ENCODE assay signal across 7 cellular contexts in the genomic region with DNA sequence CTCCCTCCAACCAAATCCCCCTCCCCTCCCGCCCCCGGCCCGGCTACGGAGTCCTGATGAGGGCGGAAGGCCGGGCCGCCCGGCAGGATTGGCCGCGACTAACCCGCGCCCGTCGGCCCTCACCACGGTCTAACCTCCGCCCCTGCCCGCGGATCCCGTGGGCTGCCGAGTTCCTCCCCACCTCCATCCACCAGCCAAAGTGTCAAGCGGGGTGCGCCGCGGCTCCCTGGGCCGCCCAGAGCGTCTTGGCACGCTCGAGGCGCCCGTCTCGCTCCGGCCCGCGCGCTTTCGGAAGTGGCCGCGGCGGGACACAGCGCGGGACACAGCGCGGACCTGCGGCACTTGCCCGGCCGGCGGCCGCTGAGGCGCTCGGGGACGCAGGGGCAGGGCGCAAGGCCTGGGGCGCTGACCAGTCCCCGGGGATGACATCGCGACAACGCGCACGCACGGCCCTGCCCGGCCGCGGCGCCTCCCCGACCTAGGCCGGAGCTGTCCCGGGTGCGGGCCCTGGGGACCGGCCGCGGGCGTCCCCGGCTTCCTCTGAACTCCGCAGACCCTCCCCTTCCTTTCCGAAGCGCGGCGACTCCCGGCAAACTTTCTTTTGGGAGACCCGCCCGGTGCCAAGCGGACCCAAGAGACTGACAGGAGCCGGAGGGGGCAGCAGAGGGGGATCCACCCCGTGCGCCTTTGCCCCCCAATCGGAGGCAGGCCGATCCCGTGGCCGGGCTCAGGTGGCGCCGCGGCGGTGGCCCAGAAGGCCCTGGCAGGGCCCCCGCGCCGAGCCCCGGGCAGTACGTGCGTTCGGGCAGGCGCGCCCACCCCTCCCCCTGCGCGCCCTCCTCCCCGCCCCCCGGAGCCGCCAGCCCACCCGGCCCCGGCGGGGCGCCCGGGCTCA.
A peak's percentile ranks its signal among the peaks of the same experiment; 100 is the strongest.
DNase-seq lines count a peak whose midpoint lies in the region; ATAC-seq and TF ChIP-seq lines count a peak whose summit lies in the region.

No MANE protein-coding gene starts in this region.

- H3K9ac ChIP-seq in MM.1S (ENCODE audit: low read length), result peak overlapping the region; percentile 68

- H3F3A ChIP-seq in MM.1S (ENCODE audit: insufficient read depth, low read length), result no peaks in the 10 kb centered on the region

- H3K36me3 ChIP-seq in MM.1S (replicated peaks; ENCODE audit: insufficient read depth, low read length), result no peaks in the 10 kb centered on the region

- H3K4me3 ChIP-seq in MM.1S (ENCODE audit: low read length), result peak overlapping the region; percentile 77

- peak overlapping the region; percentile 75; the same call in 1 of the 2 replicates for H3K4me2 ChIP-seq in MM.1S (ENCODE audit: low read depth, low read length)

- H3K4me3 Mint-ChIP-seq in glutamatergic neuron (ENCODE audit: unreplicated experiment), result peak overlapping the region; percentile 38

- H4K20me1 ChIP-seq in MM.1S (ENCODE audit: insufficient read depth, low read length), result no peaks in the 10 kb centered on the region

- H3K36me3 Mint-ChIP-seq in glutamatergic neuron (ENCODE audit: unreplicated experiment), result no peaks in the 10 kb centered on the region

- ATAC-seq in GM18502 (IDR thresholded peaks at IDR 0.05; ENCODE audit: poor library complexity, unreplicated experiment) (peak; percentile 35), omental fat pad (ENCODE audit: low FRiP score) (peak; percentile 50)

- no peaks in the 10 kb centered on the region for H3K9me2 ChIP-seq in MM.1S (replicated peaks; ENCODE audit: insufficient read depth, low read length)

- TF ChIP-seq CTCF in MM.1S (IDR thresholded peaks at IDR 0.05; ENCODE audit: low read length) (no peak), glutamatergic neuron (IDR thresholded peaks at IDR 0.05; ENCODE audit: partially characterized antibody, unreplicated experiment) (no peak), omental fat pad (IDR thresholded peaks at IDR 0.05) (no peak)

- peaks cover 41% of the 10 kb centered on the region for H3K79me2 ChIP-seq in MM.1S (ENCODE audit: low read length)

- H3K27ac ChIP-seq in MM.1S (ENCODE audit: low read length), result peak overlapping the region; percentile 46; the same call in 1 of the 2 replicates

- peak overlapping the region; percentile 63 for H2AFZ ChIP-seq in MM.1S (ENCODE audit: low read length)

- no peaks in the 10 kb centered on the region for H3K27me3 ChIP-seq in MM.1S (replicated peaks; ENCODE audit: insufficient read depth, low read length)

- peaks cover 4% of the 10 kb centered on the region for H3K9me3 Mint-ChIP-seq in glutamatergic neuron (ENCODE audit: unreplicated experiment)

- DNase-seq in HCEC 1CT (peak; percentile 53), MM.1S (peak; percentile 43), glutamatergic neuron (peak; percentile 50), omental fat pad (ENCODE audit: low spot score) (no peak), KG1 (lab: John Stamatoyannopoulos, UW) (no peak)
- DNase-seq in activated naive CD4-positive, alpha-beta T cell treated with Interleukin-2 at 50 U/mL for 16 hours, result peak; percentile 56

- peaks cover 7% of the 10 kb centered on the region for H3K4me1 Mint-ChIP-seq in glutamatergic neuron (ENCODE audit: low read depth, unreplicated experiment)

- no peaks in the 10 kb centered on the region for H3K9me3 ChIP-seq in MM.1S (replicated peaks; ENCODE audit: insufficient read depth, low read length)

- no peak overlapping the region for H3K27ac Mint-ChIP-seq in glutamatergic neuron (ENCODE audit: unreplicated experiment)

- H3K27me3 Mint-ChIP-seq in glutamatergic neuron (ENCODE audit: unreplicated experiment), result peaks cover 2% of the 10 kb centered on the region

- 0 out of 2 replicates have a peak, but pooled peaks cover 3% of the 10 kb centered on the region for H3K4me1 ChIP-seq in MM.1S (ENCODE audit: low read length)

Comparison
In these comparisons a context has a peak if more than half of its experiments do, and no peak if none do; other contexts are left out.
1. DNase-seq: peak in HCEC 1CT (single experiment), MM.1S (single experiment), activated naive CD4-positive, alpha-beta T cell treated with Interleukin-2 at 50 U/mL for 16 hours (single experiment) and glutamatergic neuron (single experiment); none in omental fat pad (single experiment) and KG1 (single experiment).